In the genomic region with DNA sequence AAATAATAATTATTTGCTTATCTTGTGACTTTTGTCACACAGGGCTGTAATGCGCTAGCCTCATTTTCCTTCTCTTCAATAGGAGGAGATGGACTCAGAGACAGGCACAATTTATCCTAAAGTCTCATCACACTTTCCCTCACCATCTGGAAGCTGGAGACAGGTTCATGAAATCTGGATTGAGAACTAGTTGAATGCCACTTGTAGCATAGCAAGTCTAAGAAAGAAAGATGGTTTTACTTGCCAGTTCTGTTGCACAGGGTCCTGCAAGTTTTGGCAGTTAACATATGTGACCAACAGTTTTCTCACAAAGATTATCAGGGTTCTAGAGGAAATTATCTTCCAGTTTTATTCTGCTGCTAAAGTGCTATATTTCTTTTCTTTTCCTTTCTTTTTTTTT, we compare ENCODE assay signal across 7 cellular contexts.
"Had no signal": no experiment of that assay in that cellular context is flagged by ENCODE, and none has a peak within 500 bp of the region (broad histone marks: within the 10 kb centered on the region; RNA-seq: fewer than 3 reads in every experiment).

No MANE protein-coding gene starts in this region.

- H3K4me2 ChIP-seq: GM23338 had no signal

- H3K4me3 ChIP-seq: GM23338 had no signal

- H3K9me3 Mint-ChIP-seq: HFFc6, IgD-negative memory B cell had no signal

- H2AFZ ChIP-seq: GM23338 had no signal

- DNase-seq: H9, HCEC 1CT, HFFc6, KBM-7 had no signal

- ATAC-seq: GM23338, HepG2 had no signal

- H3K4me3 Mint-ChIP-seq: GM23338, H9, HFFc6, IgD-negative memory B cell had no signal

- H3K27ac Mint-ChIP-seq: GM23338, H9, HFFc6, IgD-negative memory B cell had no signal

- H3K36me3 Mint-ChIP-seq: IgD-negative memory B cell had no signal
